In genomic region chr20:18276821-18277220, GRCh38 we compare ENCODE assay signal across 8 cellular contexts. TPM values are rescaled to one million over a fixed set of nuclear protein-coding genes. Genes with fewer than 3 reads are reported as not detected.
DNase-seq lines count a peak whose midpoint lies in the region; ATAC-seq and TF ChIP-seq lines count a peak whose summit lies in the region.

No MANE protein-coding gene starts in this region.

- H3K36me3 ChIP-seq in HAP-1 (replicated peaks) = no peaks in the 10 kb centered on the region

- TF ChIP-seq CTCF in VCaP (conservative IDR thresholded peaks at IDR 0.05) = peak; percentile 96
- TF ChIP-seq CTCF in cardiac fibroblast (IDR thresholded peaks at IDR 0.05; ENCODE audit: low read depth, low read length) = peak; percentile 93

- H3K27ac ChIP-seq in VCaP = no peak overlapping the region

- H3K4me1 ChIP-seq in HAP-1 = no peaks in the 10 kb centered on the region

- H3K9me3 ChIP-seq in HAP-1 = no peaks in the 10 kb centered on the region

- H3K27me3 ChIP-seq in HAP-1 (ENCODE audit: low read depth) = peaks cover 23% of the 10 kb centered on the region

- DNase-seq in Caki2 (ENCODE audit: low read depth) (peak; percentile 70), HAP-1 (ENCODE audit: low spot score in 2 of 2) (peak; percentile 66 to 85), NCI-H2107 treated with DMSO at 0.1 percent for 48 hours (lab: John Stamatoyannopoulos, UW; ENCODE audit: unreplicated experiment) (peak; percentile 33), cardiac fibroblast (ENCODE audit: low read depth in 2 of 2) (peak; percentile 79 to 81), kidney glomerular epithelial cell (lab: John Stamatoyannopoulos, UW) (peak; percentile 67)
- peak; percentile 43 for DNase-seq in stimulated activated CD4-positive, alpha-beta T cell treated with anti-CD3 and anti-CD28 coated beads, Interleukin-4, amount 100 ng/mL, for 1 hour

- H3K4me3 ChIP-seq in HAP-1 = no peak overlapping the region
- H3K4me3 ChIP-seq in cardiac fibroblast (replicated peaks in 1 of 2; ENCODE audit: low read depth in 2 of 2, low read length in 2 of 2) = no peak overlapping the region

- ATAC-seq in HG02763 (IDR thresholded peaks at IDR 0.05; ENCODE audit: unreplicated experiment) = no peak

- in situ Hi-C loops in Caki2 (cut with HindIII; ENCODE audit: low pct_unique_long_range_greater_than_20kb, low sequenced_read_pairs) (no loop called here), HAP-1 (cut with MboI; ENCODE audit: low sequenced_read_pairs) (loop anchor here (25.0 kb wide), 1 partner anchor 790 kb away; no protein-coding TSS in a partner anchor)

RNA-seq across cellular contexts. Expression of gene ZNF133, which starts 11.5 kb away (rescaled TPM):
- total RNA-seq in Caki2 (2014; rRNA removed; shearing (Covaris generic); ENCODE audit: low replicate concordance) = 15.7 and 28.1 TPM in 2 replicates
